12 cellular contexts compared by ENCODE assay signal in the genomic region with DNA sequence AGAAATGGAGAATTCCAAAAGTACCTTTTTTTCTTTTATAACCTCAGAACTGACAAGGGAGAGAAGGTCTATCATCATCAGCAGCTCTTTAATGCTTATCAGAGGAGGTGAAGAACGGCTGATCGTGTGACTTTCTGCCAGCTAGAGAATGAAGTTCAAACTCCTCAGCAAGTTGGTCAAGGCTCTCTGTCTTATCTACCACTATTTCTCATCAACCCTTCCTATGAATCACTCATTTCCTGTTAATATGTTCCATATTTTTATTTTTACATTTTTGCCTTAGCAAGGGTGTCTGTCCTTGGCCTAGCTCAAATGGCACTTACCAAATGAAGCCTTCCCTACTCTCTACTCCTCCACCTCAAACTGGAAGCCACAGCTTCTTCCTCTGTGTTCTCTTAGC.
DNase-seq lines count a peak whose midpoint lies in the region; ATAC-seq and TF ChIP-seq lines count a peak whose summit lies in the region.
"Had no signal": no experiment of that assay in that cellular context is flagged by ENCODE, and none has a peak within 500 bp of the region (broad histone marks: within the 10 kb centered on the region; RNA-seq: fewer than 3 reads in every experiment).

No MANE protein-coding gene starts in this region.

- H3K36me3 ChIP-seq in ACC112 (ENCODE audit: insufficient read depth, low read length) = peaks cover 38% of the 10 kb centered on the region

- ATAC-seq in omental fat pad (ENCODE audit: low FRiP score) = peak; percentile 54
- ATAC-seq in GM18867 (IDR thresholded peaks at IDR 0.05; ENCODE audit: unreplicated experiment) = no peak

- H3K27me3 ChIP-seq in ACC112 (ENCODE audit: insufficient read depth, low read length) (no peaks in the 10 kb centered on the region), dorsolateral prefrontal cortex (no peaks in the 10 kb centered on the region)

- DNase-seq in NCI-H226 (peak; percentile 94), dorsolateral prefrontal cortex (no peak), omental fat pad (ENCODE audit: low spot score) (no peak), GDM1 (lab: John Stamatoyannopoulos, UW) (no peak), DMS53 treated with DMSO at 0.1 percent for 48 hours (lab: John Stamatoyannopoulos, UW; ENCODE audit: unreplicated experiment) (no peak)
- DNase-seq in stimulated activated naive CD4-positive, alpha-beta T cell (lab: John Stamatoyannopoulos, UW) = no peak
- DNase-seq: activated CD4-positive, alpha-beta T cell treated with anti-CD3 and anti-CD28 coated beads, Interleukin-2, amount 50 U/mL, for 4 hours; activated naive CD8-positive, alpha-beta T cell treated with anti-CD3 and anti-CD28 coated beads, Interleukin-2, amount 10 ng/mL, durations not matched to agents 7 days and 5 days; CD4-positive, CD25-positive, alpha-beta regulatory T cell; NCI-H2081 treated with DMSO at 0.1 percent for 48 hours had no signal

- H2AFZ ChIP-seq in ACC112 (ENCODE audit: low read length, unreplicated experiment) = no peak overlapping the region

- H3K27ac ChIP-seq in ACC112 (ENCODE audit: low read depth, low read length) = peak overlapping the region; percentile 99
- H3K27ac ChIP-seq in dorsolateral prefrontal cortex = peak overlapping the region in 43 of 59 donors; percentile 1 to 75 (median 45)

- peak overlapping the region; percentile 61 for H3K4me3 ChIP-seq in ACC112 (ENCODE audit: low read depth, low read length)
- no peak overlapping the region for H3K4me3 ChIP-seq in dorsolateral prefrontal cortex

- TF ChIP-seq CTCF in dorsolateral prefrontal cortex (IDR thresholded peaks at IDR 0.05 in 54 of 56, conservative IDR thresholded peaks at IDR 0.05 in 2 of 56; ENCODE audit: low read depth in 1 of 56, partially characterized antibody in 56 of 56) (no peak), omental fat pad (IDR thresholded peaks at IDR 0.05) (no peak)

- H3K4me1 ChIP-seq in ACC112 (ENCODE audit: control insufficient read depth, insufficient read depth, low read length, unreplicated experiment) = peaks cover 54% of the 10 kb centered on the region

- H3K79me2 ChIP-seq in ACC112 (ENCODE audit: control insufficient read depth, insufficient read depth, low read length, unreplicated experiment) = peaks cover 4% of the 10 kb centered on the region

- intact Hi-C loops in dorsolateral prefrontal cortex (cut with DNase I) = no loop called here
